1 cellular context compared by ENCODE assay signal in the genomic region with DNA sequence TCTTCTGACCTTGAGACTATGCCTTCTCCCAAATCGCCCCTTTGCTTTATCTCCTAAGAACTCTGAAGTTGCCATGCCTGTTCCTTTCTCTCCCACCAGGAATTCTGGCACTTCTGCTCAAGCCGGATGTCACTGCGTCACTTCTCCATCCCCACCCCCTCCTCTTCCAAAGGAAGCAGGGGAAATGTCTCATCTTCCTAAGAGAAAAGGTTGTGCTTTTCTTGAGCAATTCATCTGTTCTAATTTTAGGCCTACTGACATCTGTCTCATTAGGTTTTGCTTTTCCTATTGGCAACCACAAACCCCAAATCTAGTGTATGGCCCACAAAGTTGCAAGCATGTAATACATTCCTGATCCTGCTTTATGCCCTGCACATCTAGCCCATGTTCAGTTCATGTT.
TF ChIP-seq lines count a peak whose summit lies in the region.

No MANE protein-coding gene starts in this region.

TF ChIP-seq in GM23338, 12 proteins besides CTCF, POLR2A, EP300 and RAD21 (continued from another document):
- TF ChIP-seq, protein P1, sequence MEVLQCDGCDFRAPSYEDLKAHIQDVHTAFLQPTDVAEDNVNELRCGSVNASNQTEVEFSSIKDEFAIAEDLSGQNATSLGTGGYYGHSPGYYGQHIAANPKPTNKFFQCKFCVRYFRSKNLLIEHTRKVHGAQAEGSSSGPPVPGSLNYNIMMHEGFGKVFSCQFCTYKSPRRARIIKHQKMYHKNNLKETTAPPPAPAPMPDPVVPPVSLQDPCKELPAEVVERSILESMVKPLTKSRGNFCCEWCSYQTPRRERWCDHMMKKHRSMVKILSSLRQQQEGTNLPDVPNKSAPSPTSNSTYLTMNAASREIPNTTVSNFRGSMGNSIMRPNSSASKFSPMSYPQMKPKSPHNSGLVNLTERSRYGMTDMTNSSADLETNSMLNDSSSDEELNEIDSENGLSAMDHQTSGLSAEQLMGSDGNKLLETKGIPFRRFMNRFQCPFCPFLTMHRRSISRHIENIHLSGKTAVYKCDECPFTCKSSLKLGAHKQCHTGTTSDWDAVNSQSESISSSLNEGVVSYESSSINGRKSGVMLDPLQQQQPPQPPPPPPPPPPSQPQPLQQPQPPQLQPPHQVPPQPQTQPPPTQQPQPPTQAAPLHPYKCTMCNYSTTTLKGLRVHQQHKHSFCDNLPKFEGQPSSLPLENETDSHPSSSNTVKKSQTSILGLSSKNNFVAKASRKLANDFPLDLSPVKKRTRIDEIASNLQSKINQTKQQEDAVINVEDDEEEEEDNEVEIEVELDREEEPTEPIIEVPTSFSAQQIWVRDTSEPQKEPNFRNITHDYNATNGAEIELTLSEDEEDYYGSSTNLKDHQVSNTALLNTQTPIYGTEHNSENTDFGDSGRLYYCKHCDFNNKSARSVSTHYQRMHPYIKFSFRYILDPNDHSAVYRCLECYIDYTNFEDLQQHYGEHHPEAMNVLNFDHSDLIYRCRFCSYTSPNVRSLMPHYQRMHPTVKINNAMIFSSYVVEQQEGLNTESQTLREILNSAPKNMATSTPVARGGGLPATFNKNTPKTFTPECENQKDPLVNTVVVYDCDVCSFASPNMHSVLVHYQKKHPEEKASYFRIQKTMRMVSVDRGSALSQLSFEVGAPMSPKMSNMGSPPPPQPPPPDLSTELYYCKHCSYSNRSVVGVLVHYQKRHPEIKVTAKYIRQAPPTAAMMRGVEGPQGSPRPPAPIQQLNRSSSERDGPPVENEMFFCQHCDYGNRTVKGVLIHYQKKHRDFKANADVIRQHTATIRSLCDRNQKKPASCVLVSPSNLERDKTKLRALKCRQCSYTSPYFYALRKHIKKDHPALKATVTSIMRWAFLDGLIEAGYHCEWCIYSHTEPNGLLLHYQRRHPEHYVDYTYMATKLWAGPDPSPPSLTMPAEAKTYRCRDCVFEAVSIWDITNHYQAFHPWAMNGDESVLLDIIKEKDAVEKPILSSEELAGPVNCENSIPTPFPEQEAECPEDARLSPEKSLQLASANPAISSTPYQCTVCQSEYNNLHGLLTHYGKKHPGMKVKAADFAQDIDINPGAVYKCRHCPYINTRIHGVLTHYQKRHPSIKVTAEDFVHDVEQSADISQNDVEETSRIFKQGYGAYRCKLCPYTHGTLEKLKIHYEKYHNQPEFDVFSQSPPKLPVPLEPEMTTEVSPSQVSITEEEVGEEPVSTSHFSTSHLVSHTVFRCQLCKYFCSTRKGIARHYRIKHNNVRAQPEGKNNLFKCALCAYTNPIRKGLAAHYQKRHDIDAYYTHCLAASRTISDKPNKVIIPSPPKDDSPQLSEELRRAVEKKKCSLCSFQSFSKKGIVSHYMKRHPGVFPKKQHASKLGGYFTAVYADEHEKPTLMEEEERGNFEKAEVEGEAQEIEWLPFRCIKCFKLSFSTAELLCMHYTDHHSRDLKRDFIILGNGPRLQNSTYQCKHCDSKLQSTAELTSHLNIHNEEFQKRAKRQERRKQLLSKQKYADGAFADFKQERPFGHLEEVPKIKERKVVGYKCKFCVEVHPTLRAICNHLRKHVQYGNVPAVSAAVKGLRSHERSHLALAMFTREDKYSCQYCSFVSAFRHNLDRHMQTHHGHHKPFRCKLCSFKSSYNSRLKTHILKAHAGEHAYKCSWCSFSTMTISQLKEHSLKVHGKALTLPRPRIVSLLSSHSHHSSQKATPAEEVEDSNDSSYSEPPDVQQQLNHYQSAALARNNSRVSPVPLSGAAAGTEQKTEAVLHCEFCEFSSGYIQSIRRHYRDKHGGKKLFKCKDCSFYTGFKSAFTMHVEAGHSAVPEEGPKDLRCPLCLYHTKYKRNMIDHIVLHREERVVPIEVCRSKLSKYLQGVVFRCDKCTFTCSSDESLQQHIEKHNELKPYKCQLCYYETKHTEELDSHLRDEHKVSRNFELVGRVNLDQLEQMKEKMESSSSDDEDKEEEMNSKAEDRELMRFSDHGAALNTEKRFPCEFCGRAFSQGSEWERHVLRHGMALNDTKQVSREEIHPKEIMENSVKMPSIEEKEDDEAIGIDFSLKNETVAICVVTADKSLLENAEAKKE (CRISPR knock-in tag; IDR thresholded peaks at IDR 0.05), result no peak
- no peak for TF ChIP-seq NANOG (IDR thresholded peaks at IDR 0.05; ENCODE audit: borderline replicate concordance)
- no peak for TF ChIP-seq JUNB (IDR thresholded peaks at IDR 0.05; ENCODE audit: unreplicated experiment)
- no peak for TF ChIP-seq EZH2 (IDR thresholded peaks at IDR 0.05; ENCODE audit: low read depth, unreplicated experiment)
- no peak for TF ChIP-seq ZNF331 (CRISPR knock-in tag; IDR thresholded peaks at IDR 0.05; ENCODE audit: low read depth)
